Comparison of ENCODE assay signal across 15 cellular contexts in genomic region chr22:32541481-32541880, GRCh38.
DNase-seq lines count a peak whose midpoint lies in the region; ATAC-seq and TF ChIP-seq lines count a peak whose summit lies in the region.
"Had no signal": no experiment of that assay in that cellular context is flagged by ENCODE, and none has a peak within 500 bp of the region (broad histone marks: within the 10 kb centered on the region; RNA-seq: fewer than 3 reads in every experiment).

No MANE protein-coding gene starts in this region.

- TF ChIP-seq CTCF in heart right ventricle (IDR thresholded peaks at IDR 0.05) (no peak), lower lobe of right lung (IDR thresholded peaks at IDR 0.05) (no peak), progenitor cell of endocrine pancreas (IDR thresholded peaks at IDR 0.05; ENCODE audit: unreplicated experiment) (no peak), upper lobe of right lung (IDR thresholded peaks at IDR 0.05) (no peak), BE2C (IDR thresholded peaks at IDR 0.05; ENCODE audit: low read depth, low read length) (no peak)
- no peak for TF ChIP-seq CTCF in activated CD8-positive, alpha-beta T cell treated with anti-CD3 and anti-CD28 coated beads for 36 hours (IDR thresholded peaks at IDR 0.05)

- H3K4me1 ChIP-seq in heart right ventricle (peaks cover 24 to 54% (median 45%) of the 10 kb centered on the region in 9 donors), right cardiac atrium (ENCODE audit: control insufficient read depth, insufficient read depth, low read length) (peaks cover 10% of the 10 kb centered on the region), lower lobe of right lung (peaks cover 33% of the 10 kb centered on the region), upper lobe of right lung (peaks cover 28% of the 10 kb centered on the region), BE2C (no peaks in the 10 kb centered on the region)

- H3K36me3 ChIP-seq in heart right ventricle (no peaks in the 10 kb centered on the region), lower lobe of right lung (no peaks in the 10 kb centered on the region), upper lobe of right lung (no peaks in the 10 kb centered on the region), BE2C (no peaks in the 10 kb centered on the region)

- peaks cover 12% of the 10 kb centered on the region for H3K27me3 Mint-ChIP-seq in progenitor cell of endocrine pancreas
- H3K27me3 Mint-ChIP-seq in activated CD8-positive, alpha-beta T cell treated with anti-CD3 and anti-CD28 coated beads for 36 hours: no peaks in the 10 kb centered on the region

- 92 to 93% methylated on average over 13 of the region's 13 CpGs for WGBS in heart right ventricle, 2 donors
- 91% methylated on average over 13 of the region's 13 CpGs for WGBS in right cardiac atrium

- no peak for ATAC-seq in heart right ventricle
- ATAC-seq in right cardiac atrium: no peak
- no peak for ATAC-seq in lower lobe of right lung
- ATAC-seq in upper lobe of right lung: no peak
- no peak for ATAC-seq in activated CD8-positive, alpha-beta T cell treated with anti-CD3 and anti-CD28 coated beads for 36 hours

- H3K36me3 Mint-ChIP-seq in progenitor cell of endocrine pancreas (ENCODE audit: insufficient read depth): no peaks in the 10 kb centered on the region
- no peaks in the 10 kb centered on the region for H3K36me3 Mint-ChIP-seq in activated CD8-positive, alpha-beta T cell treated with anti-CD3 and anti-CD28 coated beads for 36 hours (ENCODE audit: low read depth)
- H3K36me3 Mint-ChIP-seq: CD4-positive, alpha-beta memory T cell had no signal

- no peak overlapping the region for H3K4me3 Mint-ChIP-seq in progenitor cell of endocrine pancreas (ENCODE audit: low read depth)
- no peak overlapping the region for H3K4me3 Mint-ChIP-seq in activated CD8-positive, alpha-beta T cell treated with anti-CD3 and anti-CD28 coated beads for 36 hours
- H3K4me3 Mint-ChIP-seq: B cell; CD4-positive, alpha-beta memory T cell; H9 had no signal

- peaks cover 0 to 3% (median 0%) of the 10 kb centered on the region in 11 donors for H3K9me3 ChIP-seq in heart right ventricle
- H3K9me3 ChIP-seq in right cardiac atrium (ENCODE audit: control insufficient read depth, low read length): no peaks in the 10 kb centered on the region
- no peaks in the 10 kb centered on the region for H3K9me3 ChIP-seq in lower lobe of right lung
- no peaks in the 10 kb centered on the region for H3K9me3 ChIP-seq in upper lobe of right lung
- H3K9me3 ChIP-seq in BE2C: no peaks in the 10 kb centered on the region

- peaks cover 2% of the 10 kb centered on the region for H3K4me1 Mint-ChIP-seq in progenitor cell of endocrine pancreas (ENCODE audit: low read depth)
- no peaks in the 10 kb centered on the region for H3K4me1 Mint-ChIP-seq in activated CD8-positive, alpha-beta T cell treated with anti-CD3 and anti-CD28 coated beads for 36 hours (ENCODE audit: low read depth)
- H3K4me1 Mint-ChIP-seq: B cell; CD4-positive, alpha-beta memory T cell; H9 had no signal

- intact Hi-C loops in heart right ventricle (cut with DNase I) (loop anchor here in 1 of 10 donors (5.0 kb wide), 1 partner anchor 46 kb away; no protein-coding TSS in a partner anchor), right cardiac atrium (cut with DNase I) (loop anchor here in 1 of 4 donors (5.0 kb wide), 1 partner anchor 81 kb away; no protein-coding TSS in a partner anchor), lower lobe of right lung (cut with DNase I) (no loop called here), upper lobe of right lung (cut with DNase I) (no loop called here)
- intact Hi-C loops in activated CD8-positive, alpha-beta T cell treated with anti-CD3 and anti-CD28 coated beads for 36 hours (cut with micrococcal nuclease): no loop called here

- POLR2A ChIA-PET in activated CD8-positive, alpha-beta T cell treated with anti-CD3 and anti-CD28 coated beads for 36 hours (lab: Charles Lee): no interaction called here

- CTCF ChIA-PET in activated CD8-positive, alpha-beta T cell treated with anti-CD3 and anti-CD28 coated beads for 36 hours (lab: Charles Lee): no interaction called here

- H3K4me3 ChIP-seq in heart right ventricle: no peak overlapping the region
- no peak overlapping the region for H3K4me3 ChIP-seq in right cardiac atrium (ENCODE audit: low read length)
- no peak overlapping the region for H3K4me3 ChIP-seq in lower lobe of right lung
- no peak overlapping the region for H3K4me3 ChIP-seq in upper lobe of right lung
- no peak overlapping the region for H3K4me3 ChIP-seq in BE2C (ENCODE audit: low read depth, low read length)

- peak overlapping the region in 7 of 10 donors; percentile 10 to 89 (median 83) for H3K27ac ChIP-seq in heart right ventricle
- no peak overlapping the region for H3K27ac ChIP-seq in right cardiac atrium (ENCODE audit: low read length)
- peak overlapping the region; percentile 79 for H3K27ac ChIP-seq in lower lobe of right lung
- H3K27ac ChIP-seq in upper lobe of right lung: peak overlapping the region; percentile 37
- H3K27ac ChIP-seq: C4-2B had no signal

- H3K27me3 ChIP-seq in heart right ventricle (no peaks in the 10 kb centered on the region), right cardiac atrium (ENCODE audit: control insufficient read depth, insufficient read depth) (no peaks in the 10 kb centered on the region), lower lobe of right lung (ENCODE audit: low read depth) (no peaks in the 10 kb centered on the region), upper lobe of right lung (no peaks in the 10 kb centered on the region), BE2C (no peaks in the 10 kb centered on the region)

- peaks cover 2% of the 10 kb centered on the region for H3K9me3 Mint-ChIP-seq in progenitor cell of endocrine pancreas (ENCODE audit: low read depth)
- H3K9me3 Mint-ChIP-seq in activated CD8-positive, alpha-beta T cell treated with anti-CD3 and anti-CD28 coated beads for 36 hours: no peaks in the 10 kb centered on the region

- no peak for DNase-seq in heart right ventricle
- no peak for DNase-seq in right cardiac atrium
- DNase-seq in lower lobe of right lung: no peak
- DNase-seq in progenitor cell of endocrine pancreas (ENCODE audit: low spot score, unreplicated experiment): no peak
- no peak for DNase-seq in upper lobe of right lung
- DNase-seq in BE2C: no peak
- DNase-seq in activated CD8-positive, alpha-beta T cell treated with anti-CD3 and anti-CD28 coated beads for 36 hours: no peak
- no peak for DNase-seq in NCI-H1436 treated with DMSO at 0.1 percent for 48 hours (lab: John Stamatoyannopoulos, UW)
- DNase-seq: CD4-positive, alpha-beta memory T cell; DMS79; EL; GOT3; H9 had no signal

- H3K27ac Mint-ChIP-seq in progenitor cell of endocrine pancreas: peak overlapping the region; percentile 82
- no peak overlapping the region for H3K27ac Mint-ChIP-seq in activated CD8-positive, alpha-beta T cell treated with anti-CD3 and anti-CD28 coated beads for 36 hours
- H3K27ac Mint-ChIP-seq: B cell; CD4-positive, alpha-beta memory T cell; H9 had no signal
